Comparison of ENCODE assay signal across 1 cellular context in the genomic region with DNA sequence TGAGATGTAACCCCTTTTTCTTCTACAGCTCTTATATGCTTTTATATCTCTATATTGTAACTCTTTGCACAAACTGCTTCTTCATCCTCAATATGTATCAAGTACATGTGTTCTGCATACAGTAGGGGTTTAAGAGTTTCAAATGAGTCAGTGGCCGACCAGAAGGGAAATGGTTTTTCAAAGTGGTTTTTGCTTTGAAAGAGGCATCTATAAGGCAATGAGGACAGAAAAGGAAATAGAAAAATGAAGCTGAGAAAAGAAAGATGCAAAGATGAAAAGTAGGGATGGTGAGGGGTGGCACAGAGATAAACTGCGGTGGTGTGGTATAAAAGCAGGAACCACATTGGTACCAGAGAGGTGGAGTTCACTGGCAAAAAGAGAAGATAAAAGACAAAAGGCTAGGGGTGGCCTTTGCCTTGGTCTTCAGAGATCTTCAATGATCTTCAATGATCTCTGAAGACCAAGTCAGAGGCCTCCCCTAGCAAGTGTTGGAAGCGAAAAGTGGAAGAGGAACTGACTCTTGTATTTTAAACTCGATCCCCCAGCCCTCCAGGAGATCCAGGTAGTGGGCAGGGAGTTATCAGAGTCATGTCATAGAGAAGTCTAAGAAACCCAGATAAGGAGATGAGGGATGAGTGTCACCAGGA.
TF ChIP-seq lines count a peak whose summit lies in the region.

No MANE protein-coding gene starts in this region.

TF ChIP-seq in IMR-90, 13 proteins besides CTCF, POLR2A, EP300 and RAD21 (continued from another document):
- TF ChIP-seq, protein P1, sequence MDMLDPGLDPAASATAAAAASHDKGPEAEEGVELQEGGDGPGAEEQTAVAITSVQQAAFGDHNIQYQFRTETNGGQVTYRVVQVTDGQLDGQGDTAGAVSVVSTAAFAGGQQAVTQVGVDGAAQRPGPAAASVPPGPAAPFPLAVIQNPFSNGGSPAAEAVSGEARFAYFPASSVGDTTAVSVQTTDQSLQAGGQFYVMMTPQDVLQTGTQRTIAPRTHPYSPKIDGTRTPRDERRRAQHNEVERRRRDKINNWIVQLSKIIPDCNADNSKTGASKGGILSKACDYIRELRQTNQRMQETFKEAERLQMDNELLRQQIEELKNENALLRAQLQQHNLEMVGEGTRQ (IDR thresholded peaks at IDR 0.05; ENCODE audit: low read depth, low read length), result no peak
- no peak for TF ChIP-seq MXI1 (IDR thresholded peaks at IDR 0.05; ENCODE audit: borderline replicate concordance, low read depth, low read length)
TF ChIP-seq in IMR-90: peak in this region for 0.
